In the genomic region with DNA sequence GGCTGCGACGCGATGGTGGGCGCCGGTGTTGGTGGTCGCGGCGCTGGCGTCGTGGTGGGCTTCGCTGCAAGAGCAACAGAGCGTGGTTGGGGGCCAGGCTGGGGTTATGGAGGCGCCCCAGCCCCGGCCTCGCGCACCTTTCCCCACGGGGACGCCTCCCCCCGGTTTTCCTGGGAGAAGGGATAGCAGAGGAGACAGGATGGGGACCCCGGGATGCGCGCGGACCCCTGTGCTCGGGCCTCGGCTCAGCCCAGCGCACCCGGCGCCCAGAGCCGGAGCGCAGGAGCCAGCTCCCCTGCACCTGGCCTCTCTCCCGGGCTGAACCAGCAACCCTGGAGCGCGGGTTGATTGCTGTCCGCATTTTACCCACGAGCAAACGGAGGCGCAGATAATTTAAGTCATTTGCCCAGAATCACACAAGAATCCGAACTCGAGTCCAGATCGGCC, we compare ENCODE assay signal across 9 cellular contexts. TPM values are rescaled to one million over a fixed set of nuclear protein-coding genes. Genes with fewer than 3 reads are reported as not detected.
A peak's percentile ranks its signal among the peaks of the same experiment; 100 is the strongest.
DNase-seq lines count a peak whose midpoint lies in the region; ATAC-seq, FAIRE-seq and TF ChIP-seq lines count a peak whose summit lies in the region.
"Had no signal": no experiment of that assay in that cellular context is flagged by ENCODE, and none has a peak within 500 bp of the region (broad histone marks: within the 10 kb centered on the region; RNA-seq: fewer than 3 reads in every experiment).

No MANE protein-coding gene starts in this region.

- peaks cover 2 to 18% (median 8%) of the 10 kb centered on the region in 5 experiments for H3K9me3 Mint-ChIP-seq in brain
- H3K9me3 Mint-ChIP-seq in natural killer cell: no peaks in the 10 kb centered on the region

- ATAC-seq in right cardiac atrium (no peak), left ventricle myocardium superior (no peak), natural killer cell (no peak), HG03342 (IDR thresholded peaks at IDR 0.05; ENCODE audit: unreplicated experiment) (no peak), GM19397 (IDR thresholded peaks at IDR 0.05; ENCODE audit: unreplicated experiment) (no peak)

- 8% methylated on average over 40 of the region's 40 CpGs for WGBS in right cardiac atrium

- H3K27me3 Mint-ChIP-seq in brain: peaks cover 87% of the 10 kb centered on the region
- H3K27me3 Mint-ChIP-seq in natural killer cell (ENCODE audit: low read depth in 2 of 2): peaks cover 0 to 11% of the 10 kb centered on the region in 2 donors

- H3K4me1 ChIP-seq in right cardiac atrium (ENCODE audit: control insufficient read depth, insufficient read depth, low read length): no peaks in the 10 kb centered on the region

- peak overlapping the region; percentile 16 for H3K4me3 ChIP-seq in right cardiac atrium (ENCODE audit: low read length)

- intact Hi-C loops in right cardiac atrium (cut with DNase I) (no loop called here), left ventricle myocardium superior (cut with micrococcal nuclease) (no loop called here), natural killer cell (cut with micrococcal nuclease) (no loop called here)

- peaks cover 32% of the 10 kb centered on the region for H3K4me1 Mint-ChIP-seq in brain
- peaks cover 58 to 67% of the 10 kb centered on the region in 2 donors for H3K4me1 Mint-ChIP-seq in natural killer cell

- H3K27ac Mint-ChIP-seq in brain: no peak overlapping the region
- H3K27ac Mint-ChIP-seq in natural killer cell: peak overlapping the region; percentile 95 to 97

- H3K4me3 Mint-ChIP-seq in brain: peak overlapping the region; percentile 19 to 76 (median 51)
- peak overlapping the region; percentile 90 for H3K4me3 Mint-ChIP-seq in natural killer cell

- FAIRE-seq in urothelium cell line (lab: Jason Lieb, UNC): no peak

- H3K36me3 Mint-ChIP-seq in brain: no peaks in the 10 kb centered on the region
- H3K36me3 Mint-ChIP-seq in natural killer cell: peaks cover 7% of the 10 kb centered on the region

- H3K27ac ChIP-seq in right cardiac atrium (ENCODE audit: low read length): no peak overlapping the region

- H3K27me3 ChIP-seq in right cardiac atrium (ENCODE audit: control insufficient read depth, insufficient read depth): no peaks in the 10 kb centered on the region

- no peak for TF ChIP-seq CTCF in brain (conservative IDR thresholded peaks at IDR 0.05)
- TF ChIP-seq CTCF in natural killer cell (IDR thresholded peaks at IDR 0.05): no peak

- DNase-seq in right cardiac atrium (peak in 1 of 3 donors; percentile 52), left ventricle myocardium superior (no peak), natural killer cell (no peak), HUDEP-2 (lab: John Stamatoyannopoulos, UW; ENCODE audit: unreplicated experiment in 76 of 76) (no peak), urothelium cell line (ENCODE audit: low spot score) (no peak)
- DNase-seq: NCI-H774 had no signal

- no peaks in the 10 kb centered on the region for H3K9me3 ChIP-seq in right cardiac atrium (ENCODE audit: control insufficient read depth, low read length)

RNA-seq across cellular contexts. Expression of a gene that starts 1.0 kb away (rescaled TPM):
- total RNA-seq in right cardiac atrium (1 to 10 TPM in 3 of 4 donors, under 1 TPM in 1; 0.71 to 2.0 (median 1.2) TPM), left ventricle myocardium superior (1.5 TPM), natural killer cell (100 to 1,000 TPM in 2 of 3 donors, 10 to 100 TPM in 1; 85.3 to 208 (median 162) TPM)
- polyA plus RNA-seq in right cardiac atrium (1.1 TPM), brain (ENCODE audit: insufficient read depth, low read depth, low replicate concordance) (2.7 TPM)

Comparison
In these comparisons a context has a peak if more than half of its experiments do, and no peak if none do; other contexts are left out.
1. H3K27ac Mint-ChIP-seq: peak in natural killer cell (2 of 2); none in brain (0 of 5).
2. RNA of a gene that starts 1.0 kb away (total RNA-seq): 85.3 to 208 TPM in natural killer cell; 1.5 TPM in left ventricle myocardium superior (single experiment) and 0.71 to 2.0 TPM in right cardiac atrium; every median in the first group is over 10 times any median in the second.